Comparison of ENCODE assay signal across 1 cellular context in genomic region chr1:10489291-10490055, GRCh38.
A peak's percentile ranks its signal among the peaks of the same experiment; 100 is the strongest.
TF ChIP-seq lines count a peak whose summit lies in the region.

No MANE protein-coding gene starts in this region.

TF ChIP-seq in K562, 482 proteins besides CTCF, POLR2A, EP300 and RAD21:
- TF ChIP-seq NFIC (IDR thresholded peaks at IDR 0.05) (peak; percentile 76), MXI1 (IDR thresholded peaks at IDR 0.05; ENCODE audit: low read depth, low read length) (no peak)
